ENCODE assay signal across 9 cellular contexts in the genomic region with DNA sequence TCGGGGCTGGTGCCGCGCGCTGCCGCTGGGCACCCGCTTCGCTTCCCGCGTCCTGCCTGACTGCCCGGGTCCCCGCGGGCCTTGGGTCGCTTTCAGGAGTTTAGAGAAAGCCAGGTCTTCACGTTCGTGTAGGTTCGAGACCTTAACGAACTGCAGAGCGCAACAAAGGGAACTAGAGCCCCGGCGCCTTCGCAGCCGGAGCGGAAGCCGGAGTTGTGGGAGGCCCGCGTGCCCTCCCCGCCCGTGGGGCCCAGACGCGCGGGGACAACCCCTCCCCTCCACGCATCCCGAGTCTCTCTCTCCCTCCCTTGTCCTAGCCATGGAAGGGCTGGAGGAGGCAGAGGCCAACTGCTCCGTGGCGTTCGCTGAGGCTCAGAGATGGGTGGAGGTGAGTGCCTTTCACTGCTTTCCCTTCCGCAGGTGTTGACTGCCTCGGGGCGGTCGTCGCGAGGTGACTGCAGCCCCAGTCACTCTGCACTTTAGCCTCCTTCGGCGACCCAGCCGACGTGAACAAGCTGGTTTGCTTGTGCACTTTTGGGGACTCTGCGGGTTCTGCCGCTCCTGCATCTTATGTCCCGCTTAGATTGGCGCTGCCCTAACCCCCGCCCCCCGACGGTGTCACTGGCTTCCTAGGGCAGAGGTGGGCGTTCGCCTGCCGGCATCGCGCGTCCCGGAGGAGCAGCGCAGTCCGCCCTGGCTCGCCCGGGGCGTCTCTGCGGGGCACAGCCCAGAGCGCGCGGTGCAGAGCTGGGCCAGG. TPM values are rescaled to one million over a fixed set of nuclear protein-coding genes. Genes with fewer than 3 reads are reported as not detected.
A peak's percentile ranks its signal among the peaks of the same experiment; 100 is the strongest.
DNase-seq lines count a peak whose midpoint lies in the region; FAIRE-seq and TF ChIP-seq lines count a peak whose summit lies in the region.
"Had no signal": no experiment of that assay in that cellular context is flagged by ENCODE, and none has a peak within 500 bp of the region (broad histone marks: within the 10 kb centered on the region; RNA-seq: fewer than 3 reads in every experiment).

No MANE protein-coding gene starts in this region.

- WGBS in lower leg skin, 2 donors, result 1% methylated on average over 33 to 68 of the region's 69 CpGs

- no peaks in the 10 kb centered on the region for H3K27me3 ChIP-seq in Karpas-422 (ENCODE audit: low read length)

- peak; percentile 67 for TF ChIP-seq POLR2A in H54 (IDR thresholded peaks at IDR 0.05; ENCODE audit: low read depth, low read length)
- no peak for TF ChIP-seq POLR2A in lower leg skin (IDR thresholded peaks at IDR 0.05)

- H3K9me2 ChIP-seq in Karpas-422 (replicated peaks; ENCODE audit: insufficient read depth, low read length), result no peaks in the 10 kb centered on the region

- H3K4me3 ChIP-seq in GM12864 (ENCODE audit: low read depth, low read length) (peak overlapping the region; percentile 96), Karpas-422 (ENCODE audit: low read length) (peak overlapping the region; percentile 82), choroid plexus epithelial cell (ENCODE audit: low read depth, low read length) (peak overlapping the region; percentile 83), lower leg skin (ENCODE audit: low read depth, poor library complexity, severe bottlenecking) (peak overlapping the region; percentile 38)

- no peak for FAIRE-seq in H54 (lab: Jason Lieb, UNC)
- FAIRE-seq: islet of Langerhans had no signal

- H2AFZ ChIP-seq in Karpas-422 (ENCODE audit: low read length), result peak overlapping the region; percentile 97

- intact Hi-C loops in lower leg skin (cut with DNase I; ENCODE audit: low total_unique reads), result no loop called here

- no peak for DNase-seq in GM12864 (ENCODE audit: low read depth)
- DNase-seq in H54 (ENCODE audit: insufficient read length, low spot score), result peak; percentile 31
- peak; percentile 79 for DNase-seq in Karpas-422
- DNase-seq in activated CD4-positive, CD25-positive, alpha-beta regulatory T cell (lab: John Stamatoyannopoulos, UW), result peak in 3 of 4 experiments; percentile 9 to 31 (median 31)
- peak; percentile 46 for DNase-seq in choroid plexus epithelial cell (ENCODE audit: low read depth)
- no peak for DNase-seq in lower leg skin (ENCODE audit: low spot score in 2 of 2)
- peak; percentile 3 to 39 (median 11) for DNase-seq in stimulated activated CD4-positive, alpha-beta T cell treated with anti-CD3 and anti-CD28 coated beads, TNF-alpha, amount 100 ng/mL, for 24 hours (ENCODE audit: low read depth in 3 of 3)
- DNase-seq in cerebellar nuclear complex (lab: John Stamatoyannopoulos, UW), result no peak

- TF ChIP-seq CTCF in GM12864 (IDR thresholded peaks at IDR 0.05; ENCODE audit: low read depth, low read length, missing control alignments) (no peak), choroid plexus epithelial cell (conservative IDR thresholded peaks at IDR 0.05; ENCODE audit: low read depth, low read length) (no peak), lower leg skin (IDR thresholded peaks at IDR 0.05) (no peak)

- H3K27ac ChIP-seq in Karpas-422 (ENCODE audit: low read length), result no peak overlapping the region

- no peaks in the 10 kb centered on the region for H3K9me3 ChIP-seq in Karpas-422 (ENCODE audit: low read length)

- H4K20me1 ChIP-seq in Karpas-422 (ENCODE audit: insufficient read depth, low read depth, low read length), result no peaks in the 10 kb centered on the region

- peak overlapping the region; percentile 81 for H3K4me2 ChIP-seq in Karpas-422 (ENCODE audit: low read depth, low read length, poor library complexity, severe bottlenecking)

- H3K4me1 ChIP-seq in Karpas-422 (ENCODE audit: low read length), result peaks cover 22% of the 10 kb centered on the region

- H3K9ac ChIP-seq in Karpas-422 (ENCODE audit: low read length), result peak overlapping the region; percentile 74

- H3K36me3 ChIP-seq in Karpas-422 (ENCODE audit: insufficient read depth, low read length), result no peaks in the 10 kb centered on the region

- H3K79me2 ChIP-seq in Karpas-422 (ENCODE audit: low read length), result peaks cover 10% of the 10 kb centered on the region; the same call in 1 of the 2 replicates

RNA-seq across cellular contexts. Expression of gene LMO7, which starts 0.4 kb away (rescaled TPM):
- 31.9 and 40.0 TPM in 2 replicates for total RNA-seq in Karpas-422 (2014; rRNA removed; shearing (Covaris generic); ENCODE audit: low replicate concordance)
- total RNA-seq in lower leg skin, result 100 to 1,000 TPM in 1 of 4 donors, 10 to 100 TPM in 3; 60.5 to 108 (median 75.6) TPM

Comparison
In these comparisons a context has a peak if more than half of its experiments do, and no peak if none do; other contexts are left out.
1. DNase-seq: peak in H54 (single experiment), Karpas-422 (single experiment), activated CD4-positive, CD25-positive, alpha-beta regulatory T cell (3 of 4), choroid plexus epithelial cell (single experiment) and stimulated activated CD4-positive, alpha-beta T cell treated with anti-CD3 and anti-CD28 coated beads, TNF-alpha, amount 100 ng/mL, for 24 hours (3 of 3); none in GM12864 (single experiment), lower leg skin (0 of 2) and cerebellar nuclear complex (0 of 2).
2. H3K4me3 ChIP-seq: peak in every context shown above with its lines; median percentile 96 in GM12864; 83 in choroid plexus epithelial cell; 82 in Karpas-422; 38 in lower leg skin.